8 cellular contexts compared by ENCODE assay signal in the genomic region with DNA sequence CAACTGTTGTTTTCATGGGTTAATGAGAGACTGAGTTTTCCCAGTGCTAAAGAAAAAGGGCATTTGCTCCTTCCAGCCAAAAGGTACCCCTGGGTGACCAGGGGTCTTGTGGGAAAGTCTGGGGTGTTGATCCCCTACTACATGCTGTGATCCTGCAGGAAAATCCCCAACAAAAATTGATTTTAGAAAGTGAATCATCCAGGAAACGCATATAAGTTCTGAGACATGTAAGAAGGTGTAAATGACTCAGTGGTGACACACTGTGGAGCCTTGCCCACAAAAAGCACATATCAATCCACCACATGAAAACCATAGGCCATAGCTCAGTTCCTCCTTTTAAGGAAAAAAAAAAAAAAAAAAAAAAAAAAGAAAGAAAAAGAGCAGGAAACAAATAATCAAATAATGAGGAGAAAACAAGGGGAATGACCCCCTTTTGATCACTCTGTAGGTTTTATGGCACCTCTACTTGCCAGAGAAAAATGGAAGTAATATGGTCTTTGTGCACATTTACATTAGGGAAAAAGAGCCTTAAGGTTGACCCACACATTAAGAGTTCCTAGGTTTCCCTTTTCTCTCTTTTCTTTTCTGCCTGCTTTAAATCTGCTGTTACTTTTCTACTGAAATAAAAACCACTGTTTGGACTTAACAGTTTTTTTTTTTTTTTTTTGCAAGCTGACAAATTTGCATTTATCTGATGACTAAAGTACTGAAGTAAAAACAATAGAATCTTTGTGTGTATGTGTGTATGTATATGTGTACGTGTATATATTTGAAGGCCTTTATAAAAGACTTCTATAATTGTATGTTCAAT.
DNase-seq lines count a peak whose midpoint lies in the region; ATAC-seq and TF ChIP-seq lines count a peak whose summit lies in the region.

No MANE protein-coding gene starts in this region.

- TF ChIP-seq CTCF in GM06990 (IDR thresholded peaks at IDR 0.05; ENCODE audit: insufficient read depth, low read length, poor library complexity, severe bottlenecking) (no peak), GM20000 (IDR thresholded peaks at IDR 0.05; ENCODE audit: extremely low read depth, missing control alignments) (no peak), astrocyte of the spinal cord (IDR thresholded peaks at IDR 0.05; ENCODE audit: low read depth, low read length) (no peak), coronary artery (IDR thresholded peaks at IDR 0.05) (no peak), natural killer cell (IDR thresholded peaks at IDR 0.05) (no peak)

- no peak overlapping the region for H3K4me3 ChIP-seq in GM06990 (replicated peaks; ENCODE audit: low read depth, low read length)
- H3K4me3 ChIP-seq in astrocyte of the spinal cord (ENCODE audit: low read depth, low read length), result no peak overlapping the region
- no peak overlapping the region for H3K4me3 ChIP-seq in coronary artery

- no peaks in the 10 kb centered on the region for H3K36me3 ChIP-seq in GM06990 (ENCODE audit: control insufficient read depth, insufficient read depth, low read length)

- intact Hi-C loops in natural killer cell (cut with micrococcal nuclease), result no loop called here

- DNase-seq in GM06990 (ENCODE audit: extremely low read depth, insufficient read length) (peak; percentile 38), GM20000 (ENCODE audit: low spot score) (peak; percentile 50), astrocyte of the spinal cord (ENCODE audit: low read depth, low spot score) (peak; percentile 55), coronary artery (ENCODE audit: low spot score) (no peak), ecto neural progenitor cell (ENCODE audit: low spot score) (no peak), NCI-H1436 (lab: John Stamatoyannopoulos, UW) (no peak), natural killer cell (no peak)

- no peaks in the 10 kb centered on the region for H3K36me3 Mint-ChIP-seq in natural killer cell

- H3K27me3 Mint-ChIP-seq in natural killer cell (ENCODE audit: low read depth in 2 of 2), result no peaks in the 10 kb centered on the region

- peaks cover 7 to 20% of the 10 kb centered on the region in 2 donors for H3K9me3 Mint-ChIP-seq in natural killer cell

- H3K27ac ChIP-seq in coronary artery, result no peak overlapping the region

- H3K27me3 ChIP-seq in GM06990 (replicated peaks; ENCODE audit: control insufficient read depth, insufficient read depth, low read length), result no peaks in the 10 kb centered on the region

- no peak overlapping the region for H3K27ac Mint-ChIP-seq in natural killer cell

- in situ Hi-C loops in astrocyte of the spinal cord (cut with HindIII; ENCODE audit: low sequenced_read_pairs), result no loop called here

- no peak overlapping the region for H3K4me3 Mint-ChIP-seq in natural killer cell

- ATAC-seq in HG03521 (IDR thresholded peaks at IDR 0.05; ENCODE audit: unreplicated experiment), result peak; percentile 100
- ATAC-seq in natural killer cell, result no peak

- H3K4me1 Mint-ChIP-seq in natural killer cell, result no peaks in the 10 kb centered on the region

Comparison
In these comparisons a context has a peak if more than half of its experiments do, and no peak if none do; other contexts are left out.
1. DNase-seq: peak in GM06990 (single experiment), GM20000 (single experiment) and astrocyte of the spinal cord (single experiment); none in coronary artery (single experiment), ecto neural progenitor cell (single experiment), NCI-H1436 (single experiment) and natural killer cell (single experiment).